18 cellular contexts compared by ENCODE assay signal in the genomic region with DNA sequence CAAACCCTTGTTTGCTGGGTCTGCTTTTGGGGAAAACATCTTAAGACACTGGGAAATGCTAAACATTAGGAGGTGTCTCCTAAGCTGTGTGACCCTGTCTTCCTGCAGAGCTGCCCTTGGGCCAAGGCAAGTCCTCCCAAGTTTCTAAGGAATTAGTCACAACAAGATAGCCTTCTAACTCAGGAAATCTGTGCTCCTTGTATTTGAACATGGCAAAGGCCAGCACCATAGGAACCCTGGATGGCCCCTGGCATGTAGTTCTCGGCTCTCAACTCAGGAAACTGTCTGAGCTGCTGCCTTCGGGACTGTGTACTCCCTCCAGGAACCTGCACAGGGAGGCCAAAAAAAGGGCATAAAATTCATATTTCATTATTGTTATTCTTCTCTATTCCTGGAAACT. TPM values are rescaled to one million over a fixed set of nuclear protein-coding genes. Genes with fewer than 3 reads are reported as not detected.
A peak's percentile ranks its signal among the peaks of the same experiment; 100 is the strongest.
DNase-seq lines count a peak whose midpoint lies in the region; ATAC-seq and TF ChIP-seq lines count a peak whose summit lies in the region.
"Had no signal": no experiment of that assay in that cellular context is flagged by ENCODE, and none has a peak within 500 bp of the region (broad histone marks: within the 10 kb centered on the region; RNA-seq: fewer than 3 reads in every experiment).

No MANE protein-coding gene starts in this region.

- H3K27me3 Mint-ChIP-seq in nephron (ENCODE audit: low read depth) = no peaks in the 10 kb centered on the region
- H3K27me3 Mint-ChIP-seq in activated naive CD8-positive, alpha-beta T cell treated with anti-CD3 and anti-CD28 coated beads, Interleukin-2, amount 50 U/mL, for 24 hours = no peaks in the 10 kb centered on the region

- H3K36me3 Mint-ChIP-seq in nephron (ENCODE audit: low read depth) = peaks cover 8% of the 10 kb centered on the region
- no peaks in the 10 kb centered on the region for H3K36me3 Mint-ChIP-seq in activated naive CD8-positive, alpha-beta T cell treated with anti-CD3 and anti-CD28 coated beads, Interleukin-2, amount 50 U/mL, for 24 hours (ENCODE audit: low read depth)
- H3K36me3 Mint-ChIP-seq: natural killer cell had no signal

- DNase-seq in AG08395 (ENCODE audit: low spot score) (peak; percentile 66), PC-3 (peak; percentile 7), dermis blood vessel endothelial cell (peak; percentile 78), mesendoderm (no peak), midbrain (lab: John Stamatoyannopoulos, UW) (no peak), mucosa of gallbladder (ENCODE audit: low spot score) (no peak)
- no peak for DNase-seq in activated naive CD8-positive, alpha-beta T cell treated with anti-CD3 and anti-CD28 coated beads, Interleukin-2, amount 50 U/mL, for 24 hours
- DNase-seq: amniotic stem cell; DMS53; MG63; natural killer cell; NCI-H1694 treated with DMSO at 0.1 percent for 48 hours; stimulated activated naive CD4-positive, alpha-beta T cell treated with Interleukin-2 at 50 U/mL for 16 hours; upper lobe of right lung had no signal

- H4K20me1 ChIP-seq in PC-3 (ENCODE audit: low read length) = no peaks in the 10 kb centered on the region

- H3K27me3 ChIP-seq in PC-3 (ENCODE audit: low read length) (no peaks in the 10 kb centered on the region), mesendoderm (ENCODE audit: insufficient read depth, low read length, poor library complexity) (no peaks in the 10 kb centered on the region)
- H3K27me3 ChIP-seq: MG63, upper lobe of right lung had no signal

- H3K79me2 ChIP-seq in PC-3 (ENCODE audit: low read length) = no peaks in the 10 kb centered on the region
- no peaks in the 10 kb centered on the region for H3K79me2 ChIP-seq in mesendoderm (ENCODE audit: control insufficient read depth, insufficient read depth, low read length)

- H3K4ac ChIP-seq in mesendoderm (ENCODE audit: low read depth, low read length) = no peak overlapping the region

- H3K56ac ChIP-seq in mesendoderm (ENCODE audit: low read length) = no peak overlapping the region

- H3K79me1 ChIP-seq in mesendoderm (ENCODE audit: low read length) = no peaks in the 10 kb centered on the region

- H3K4me2 ChIP-seq in PC-3 (ENCODE audit: low read length) (no peak overlapping the region), mesendoderm (ENCODE audit: low read length) (no peak overlapping the region)

- no peak overlapping the region for H4K5ac ChIP-seq in mesendoderm (ENCODE audit: low read length)

- no peaks in the 10 kb centered on the region for H3F3A ChIP-seq in PC-3 (ENCODE audit: low read length, unreplicated experiment)

- POLR2A ChIA-PET in PC-3 (lab: Charles Lee; ENCODE audit: unreplicated experiment) = no interaction called here

- no peak overlapping the region for H2BK5ac ChIP-seq in mesendoderm (ENCODE audit: low read length)

- BruUV-seq in PC-3 (replicated peaks; lab: Mats Ljungman, UMichigan) = no TSS peak

- H2AFZ ChIP-seq in PC-3 (ENCODE audit: low read length) = no peak overlapping the region

- H3K23ac ChIP-seq in mesendoderm (ENCODE audit: low read length) = no peak overlapping the region

- TF ChIP-seq CTCF in PC-3 (conservative IDR thresholded peaks at IDR 0.05; ENCODE audit: low read depth, low read length) (no peak), nephron (IDR thresholded peaks at IDR 0.05; ENCODE audit: unreplicated experiment in 3 of 3) (no peak)

- H3K18ac ChIP-seq in mesendoderm (ENCODE audit: low read length) = no peak overlapping the region

- H3K4me3 Mint-ChIP-seq in nephron = peak overlapping the region in 1 of 3 experiments; percentile 17
- no peak overlapping the region for H3K4me3 Mint-ChIP-seq in activated naive CD8-positive, alpha-beta T cell treated with anti-CD3 and anti-CD28 coated beads, Interleukin-2, amount 50 U/mL, for 24 hours
- H3K4me3 Mint-ChIP-seq: activated T-helper 17 cell treated with anti-CD3 and anti-CD28 coated beads, Interleukin-2, amount 50 U/mL, for 72 hours; H9; natural killer cell had no signal

- no CpG with 5 or more reads among the region's 2 CpGs for WGBS in mesendoderm (ENCODE audit: extremely low coverage, insufficient coverage, low lambda C conversion rate)

- no peaks in the 10 kb centered on the region for H3K9me2 ChIP-seq in PC-3 (replicated peaks; ENCODE audit: low read length)

- no peaks in the 10 kb centered on the region for H3K9me3 Mint-ChIP-seq in nephron
- H3K9me3 Mint-ChIP-seq in activated naive CD8-positive, alpha-beta T cell treated with anti-CD3 and anti-CD28 coated beads, Interleukin-2, amount 50 U/mL, for 24 hours = no peaks in the 10 kb centered on the region
- H3K9me3 Mint-ChIP-seq: activated T-helper 17 cell treated with anti-CD3 and anti-CD28 coated beads, Interleukin-2, amount 50 U/mL, for 72 hours; H9; natural killer cell had no signal

- H2BK15ac ChIP-seq in mesendoderm (replicated peaks; ENCODE audit: low read depth) = no peak overlapping the region

- CTCF ChIA-PET in PC-3 (lab: Charles Lee) = no interaction called here

- ATAC-seq in PC-3 = peak; percentile 20
- no peak for ATAC-seq in activated naive CD8-positive, alpha-beta T cell treated with anti-CD3 and anti-CD28 coated beads, Interleukin-2, amount 50 U/mL, for 24 hours
- ATAC-seq: activated T-helper 17 cell treated with anti-CD3 and anti-CD28 coated beads, Interleukin-2, amount 50 U/mL, for 72 hours; natural killer cell; upper lobe of right lung had no signal

- intact Hi-C loops in PC-3 (cut with micrococcal nuclease) = no loop called here

- peak overlapping the region in 2 of 3 experiments; percentile 98 to 99 for H3K27ac Mint-ChIP-seq in nephron
- H3K27ac Mint-ChIP-seq in activated naive CD8-positive, alpha-beta T cell treated with anti-CD3 and anti-CD28 coated beads, Interleukin-2, amount 50 U/mL, for 24 hours = no peak overlapping the region
- H3K27ac Mint-ChIP-seq: activated T-helper 17 cell treated with anti-CD3 and anti-CD28 coated beads, Interleukin-2, amount 50 U/mL, for 72 hours had no signal

- H3K9ac ChIP-seq in PC-3 (ENCODE audit: low read length) (no peak overlapping the region), mesendoderm (ENCODE audit: low read length) (no peak overlapping the region)

- no peak overlapping the region for H2AK5ac ChIP-seq in mesendoderm (ENCODE audit: low read length)

- H3K4me1 Mint-ChIP-seq in nephron = peaks cover 62% of the 10 kb centered on the region
- H3K4me1 Mint-ChIP-seq in activated naive CD8-positive, alpha-beta T cell treated with anti-CD3 and anti-CD28 coated beads, Interleukin-2, amount 50 U/mL, for 24 hours = peaks cover 4% of the 10 kb centered on the region
- H3K4me1 Mint-ChIP-seq: activated T-helper 17 cell treated with anti-CD3 and anti-CD28 coated beads, Interleukin-2, amount 50 U/mL, for 72 hours had no signal

- H3K9me3 ChIP-seq in PC-3 (ENCODE audit: low read length) = no peaks in the 10 kb centered on the region
- H3K9me3 ChIP-seq: MG63, upper lobe of right lung had no signal

- H2BK120ac ChIP-seq in mesendoderm (ENCODE audit: low read depth, low read length) = no peak overlapping the region

- H3K4me1 ChIP-seq in PC-3 (ENCODE audit: insufficient read depth, low read length) (peaks cover 6% of the 10 kb centered on the region; the same call in 1 of the 2 replicates), mesendoderm (ENCODE audit: control insufficient read depth, low read depth, low read length) (peaks cover 3% of the 10 kb centered on the region)

- H4K8ac ChIP-seq in mesendoderm (ENCODE audit: low read depth, low read length) = no peak overlapping the region

- H3K27ac ChIP-seq in PC-3 (ENCODE audit: low read length) = no peak overlapping the region
- H3K27ac ChIP-seq in mesendoderm (ENCODE audit: low read depth, low read length) = no peak overlapping the region
- H3K27ac ChIP-seq: upper lobe of right lung had no signal

- H3K4me3 ChIP-seq in PC-3 (ENCODE audit: low read length) = no peak overlapping the region
- H3K4me3 ChIP-seq in mesendoderm (ENCODE audit: low read length) = no peak overlapping the region
- H3K4me3 ChIP-seq: lung, MG63, upper lobe of right lung had no signal

- H3K36me3 ChIP-seq in PC-3 (ENCODE audit: low read depth, low read length) (no peaks in the 10 kb centered on the region), mesendoderm (ENCODE audit: control insufficient read depth, insufficient read depth, low read length) (no peaks in the 10 kb centered on the region)
- H3K36me3 ChIP-seq: MG63, upper lobe of right lung had no signal

RNA-seq across cellular contexts. Expression of gene LTBP2, which starts 37.6 kb away (rescaled TPM):
- total RNA-seq in PC-3 (2014; rRNA removed) (17.4 and 18.1 TPM in 2 replicates), dermis blood vessel endothelial cell (89.2 and 90.5 TPM in 2 replicates), mucosa of gallbladder (84.9 TPM)
- 0.13 TPM for polyA plus RNA-seq in mesendoderm (2013, experiment 1 of 2)
- 0.13 TPM for polyA plus RNA-seq in mesendoderm (2013, experiment 2 of 2)

Comparison
In these comparisons a context has a peak if more than half of its experiments do, and no peak if none do; other contexts are left out.
1. DNase-seq: peak in AG08395 (single experiment), PC-3 (single experiment) and dermis blood vessel endothelial cell (single experiment); none in mesendoderm (single experiment), midbrain (single experiment), mucosa of gallbladder (single experiment) and activated naive CD8-positive, alpha-beta T cell treated with anti-CD3 and anti-CD28 coated beads, Interleukin-2, amount 50 U/mL, for 24 hours (single experiment).